ENCODE assay signal across 17 cellular contexts in genomic region chr4:168981460-168981859, GRCh38.
"Had no signal": no experiment of that assay in that cellular context is flagged by ENCODE, and none has a peak within 500 bp of the region (broad histone marks: within the 10 kb centered on the region; RNA-seq: fewer than 3 reads in every experiment).

No MANE protein-coding gene starts in this region.

- H3K4me3 ChIP-seq: cardiac muscle cell, esophagus muscularis mucosa had no signal

- H3K79me2 ChIP-seq: parathyroid adenoma had no signal

- H3K27me3 Mint-ChIP-seq: activated CD4-positive, alpha-beta T cell treated with anti-CD3 and anti-CD28 coated beads, Interleukin-2, amount 10 ng/mL, durations not matched to agents 24 days and 14 days; activated naive CD8-positive, alpha-beta T cell treated with anti-CD3 and anti-CD28 coated beads, Interleukin-2, amount 10 ng/mL, durations not matched to agents 7 days and 5 days; naive B cell; stimulated activated memory B cell treated with anti-CD40 and anti-IgM and Interleukin-4, amounts not matched to agents 10 μg/mL and 1 μg/mL and 100 μg/mL, for 72 hours had no signal

- H3K4me1 ChIP-seq: esophagus muscularis mucosa, parathyroid adenoma had no signal

- H3K27ac ChIP-seq: cardiac muscle cell, esophagus muscularis mucosa, parathyroid adenoma had no signal

- H3K4me3 Mint-ChIP-seq: activated CD4-positive, alpha-beta T cell treated with anti-CD3 and anti-CD28 coated beads, Interleukin-2, amount 10 ng/mL, durations not matched to agents 24 days and 14 days; activated naive CD8-positive, alpha-beta T cell treated with anti-CD3 and anti-CD28 coated beads, Interleukin-2, amount 10 ng/mL, durations not matched to agents 7 days and 5 days; activated T-helper 1 cell treated with anti-CD3 and anti-CD28 coated beads, Interleukin-12 subunit alpha, Interleukin-12 subunit beta, Interleukin-2, Interleukin-4 antibody, amounts not matched to agents 30 ng/mL and 10 ng/mL and 1 ng/mL, durations not matched to agents 14 hours and 24 hours and 36 hours; naive B cell; stimulated activated memory B cell treated with anti-CD40 and anti-IgM and Interleukin-4, amounts not matched to agents 10 μg/mL and 1 μg/mL and 100 μg/mL, for 72 hours; T-helper 2 cell treated with Interferon-gamma antibody and Interleukin-4, amounts not matched to agents 5 μg/mL and 100 μg/mL, for 36 hours had no signal

- ATAC-seq: left lobe of liver; stimulated activated memory B cell treated with anti-CD40 and anti-IgM and Interleukin-4, amounts not matched to agents 10 μg/mL and 1 μg/mL and 100 μg/mL, for 72 hours had no signal

- H3K27ac Mint-ChIP-seq: activated CD4-positive, alpha-beta T cell treated with anti-CD3 and anti-CD28 coated beads, Interleukin-2, amount 10 ng/mL, durations not matched to agents 24 days and 14 days; activated naive CD8-positive, alpha-beta T cell treated with anti-CD3 and anti-CD28 coated beads, Interleukin-2, amount 10 ng/mL, durations not matched to agents 7 days and 5 days; activated T-helper 1 cell treated with anti-CD3 and anti-CD28 coated beads, Interleukin-12 subunit alpha, Interleukin-12 subunit beta, Interleukin-2, Interleukin-4 antibody, amounts not matched to agents 30 ng/mL and 10 ng/mL and 1 ng/mL, durations not matched to agents 14 hours and 24 hours and 36 hours; naive B cell; stimulated activated memory B cell treated with anti-CD40 and anti-IgM and Interleukin-4, amounts not matched to agents 10 μg/mL and 1 μg/mL and 100 μg/mL, for 72 hours; T-helper 2 cell treated with Interferon-gamma antibody and Interleukin-4, amounts not matched to agents 5 μg/mL and 100 μg/mL, for 36 hours had no signal

- H2AFZ ChIP-seq: parathyroid adenoma had no signal

- H3K27me3 ChIP-seq: cardiac muscle cell, esophagus muscularis mucosa had no signal

- DNase-seq: activated CD4-positive, alpha-beta T cell treated with anti-CD3 and anti-CD28 coated beads, Interleukin-2, amount 10 ng/mL, durations not matched to agents 24 days and 14 days; activated CD4-positive, CD25-positive, alpha-beta regulatory T cell; activated CD8-positive, alpha-beta memory T cell treated with anti-CD3 and anti-CD28 coated beads for 24 hours; activated naive CD4-positive, alpha-beta T cell; activated naive CD8-positive, alpha-beta T cell treated with anti-CD3 and anti-CD28 coated beads, Interleukin-2, amount 10 ng/mL, durations not matched to agents 7 days and 5 days; aorta; islet precursor cell; naive B cell; stimulated activated CD4-positive, alpha-beta T cell treated with anti-CD3 and anti-CD28 coated beads, Interleukin-2, amount 100 ng/mL, for 48 hours; SW 1271 had no signal

- H3K4me1 Mint-ChIP-seq: activated CD4-positive, alpha-beta T cell treated with anti-CD3 and anti-CD28 coated beads, Interleukin-2, amount 10 ng/mL, durations not matched to agents 24 days and 14 days; activated naive CD8-positive, alpha-beta T cell treated with anti-CD3 and anti-CD28 coated beads, Interleukin-2, amount 10 ng/mL, durations not matched to agents 7 days and 5 days had no signal
